Comparison of ENCODE assay signal across 8 cellular contexts in genomic region chr22:45008853-45009751, GRCh38. TPM values are rescaled to one million over a fixed set of nuclear protein-coding genes. Genes with fewer than 3 reads are reported as not detected.
A peak's percentile ranks its signal among the peaks of the same experiment; 100 is the strongest.
DNase-seq lines count a peak whose midpoint lies in the region; ATAC-seq lines count a peak whose summit lies in the region.

No MANE protein-coding gene starts in this region.

- ATAC-seq in HG02623 (IDR thresholded peaks at IDR 0.05; ENCODE audit: unreplicated experiment), result no peak

- under 1% methylated on average over 93 of the region's 94 CpGs for WGBS in HUES64

- CTCF ChIA-PET in activated naive CD4-positive, alpha-beta T cell treated with anti-CD3 and anti-CD28 coated beads, Interleukin-2, amount 10 ng/mL, durations not matched to agents 7 days and 5 days (lab: Charles Lee), result no interaction called here

- H3K4me3 Mint-ChIP-seq in activated naive CD4-positive, alpha-beta T cell treated with anti-CD3 and anti-CD28 coated beads, Interleukin-2, amount 10 ng/mL, durations not matched to agents 7 days and 5 days, result no peak overlapping the region

- peaks cover 11% of the 10 kb centered on the region for H3K4me1 Mint-ChIP-seq in activated naive CD4-positive, alpha-beta T cell treated with anti-CD3 and anti-CD28 coated beads, Interleukin-2, amount 10 ng/mL, durations not matched to agents 7 days and 5 days

- H3K36me3 ChIP-seq in HUES64 (ENCODE audit: insufficient read depth, low read length), result peaks cover 16% of the 10 kb centered on the region

- in situ Hi-C loops in ACHN (cut with HindIII; ENCODE audit: low pct_ligation_motif_present, low pct_unique_long_range_greater_than_20kb, low sequenced_read_pairs), result no loop called here

- DNase-seq in ACHN (peak; percentile 16), caudate nucleus (lab: John Stamatoyannopoulos, UW) (peak in 18 of 61 donors; percentile 11 to 62 (median 29)), myocyte (ENCODE audit: low read depth) (peak; percentile 38), AG08395 (ENCODE audit: low spot score) (no peak), occipital lobe (lab: John Stamatoyannopoulos, UW) (no peak)
- no peak for DNase-seq in activated naive CD4-positive, alpha-beta T cell treated with anti-CD3 and anti-CD28 coated beads, Interleukin-2, amount 10 ng/mL, durations not matched to agents 7 days and 5 days

- peak overlapping the region; percentile 94 for H3K27ac ChIP-seq in HUES64 (ENCODE audit: low read depth, low read length)
- peak overlapping the region; percentile 70 for H3K27ac ChIP-seq in caudate nucleus (ENCODE audit: low read depth, low read length)

- H3K9me3 Mint-ChIP-seq in activated naive CD4-positive, alpha-beta T cell treated with anti-CD3 and anti-CD28 coated beads, Interleukin-2, amount 10 ng/mL, durations not matched to agents 7 days and 5 days, result no peaks in the 10 kb centered on the region

- H3K27me3 ChIP-seq in HUES64 (ENCODE audit: insufficient read depth, low read length), result peaks cover 16% of the 10 kb centered on the region

- H3K27me3 Mint-ChIP-seq in activated naive CD4-positive, alpha-beta T cell treated with anti-CD3 and anti-CD28 coated beads, Interleukin-2, amount 10 ng/mL, durations not matched to agents 7 days and 5 days, result peaks cover 90% of the 10 kb centered on the region

- peaks cover 20% of the 10 kb centered on the region for H3K4me1 ChIP-seq in HUES64 (ENCODE audit: insufficient read depth, low read length)

- peak overlapping the region; percentile 90 for H3K9ac ChIP-seq in HUES64 (ENCODE audit: low read depth, low read length)

- H3K9me3 ChIP-seq in HUES64 (ENCODE audit: insufficient read depth, low read depth, low read length), result no peaks in the 10 kb centered on the region

- peak overlapping the region; percentile 88 for H3K4me3 ChIP-seq in HUES64 (ENCODE audit: low read length)

- H3K36me3 Mint-ChIP-seq in activated naive CD4-positive, alpha-beta T cell treated with anti-CD3 and anti-CD28 coated beads, Interleukin-2, amount 10 ng/mL, durations not matched to agents 7 days and 5 days, result peaks cover 2% of the 10 kb centered on the region

- H3K27ac Mint-ChIP-seq in activated naive CD4-positive, alpha-beta T cell treated with anti-CD3 and anti-CD28 coated beads, Interleukin-2, amount 10 ng/mL, durations not matched to agents 7 days and 5 days, result no peak overlapping the region

RNA-seq across cellular contexts. Expression of gene PHF21B, which starts 0.7 kb away (rescaled TPM):
- 12.9 TPM for polyA plus RNA-seq in HUES64 (2013, experiment 1 of 2)
- polyA plus RNA-seq in HUES64 (2013, experiment 2 of 2), result 15.8 TPM
- total RNA-seq in myocyte (0.35 and 1.9 TPM in 2 replicates), occipital lobe (8.1 TPM)
- 0.34 TPM for polyA plus RNA-seq in myocyte (2012)

Comparison
In these comparisons a context has a peak if more than half of its experiments do, and no peak if none do; other contexts are left out.
1. DNase-seq: peak in ACHN (single experiment) and myocyte (single experiment); none in activated naive CD4-positive, alpha-beta T cell treated with anti-CD3 and anti-CD28 coated beads, Interleukin-2, amount 10 ng/mL, durations not matched to agents 7 days and 5 days (single experiment), AG08395 (single experiment) and occipital lobe (single experiment).